In the genomic region with DNA sequence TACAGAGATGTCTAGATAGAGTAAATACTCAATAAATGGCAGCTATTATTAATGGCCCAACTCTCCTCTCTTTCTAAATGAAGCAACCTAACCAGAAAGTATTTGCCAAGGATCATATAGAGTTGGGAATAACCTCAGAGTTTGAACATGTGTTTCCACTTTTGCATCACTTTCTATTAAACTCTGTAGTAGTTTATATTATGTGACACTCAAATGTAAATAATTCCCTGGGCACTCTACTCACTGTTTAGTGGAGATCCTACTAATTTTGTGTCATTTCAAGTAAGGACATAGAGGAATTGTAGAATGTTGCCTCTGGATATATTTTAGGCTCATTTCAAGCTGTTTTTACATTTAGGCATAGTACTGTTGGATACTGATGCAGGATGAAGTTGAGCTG, we compare ENCODE assay signal across 18 cellular contexts.
DNase-seq lines count a peak whose midpoint lies in the region; ATAC-seq and TF ChIP-seq lines count a peak whose summit lies in the region.
"Had no signal": no experiment of that assay in that cellular context is flagged by ENCODE, and none has a peak within 500 bp of the region (broad histone marks: within the 10 kb centered on the region; RNA-seq: fewer than 3 reads in every experiment).

No MANE protein-coding gene starts in this region.

- intact Hi-C loops in Caco-2 (cut with micrococcal nuclease; ENCODE audit: unreplicated experiment) = loop anchor here (5.0 to 10.0 kb wide), 4 partner anchors 149 to 459 kb away; no protein-coding TSS in a partner anchor
- intact Hi-C loops in PC-3 (cut with micrococcal nuclease) = loop anchor here (5.0 to 10.0 kb wide), 6 partner anchors 124 to 854 kb away; no protein-coding TSS in a partner anchor

- H3K9me3 Mint-ChIP-seq in Caco-2 (ENCODE audit: unreplicated experiment) = no peaks in the 10 kb centered on the region
- H3K9me3 Mint-ChIP-seq in activated CD8-positive, alpha-beta T cell treated with anti-CD3 and anti-CD28 coated beads, Interleukin-2, amount 10 ng/mL, durations not matched to agents 7 days and 5 days (ENCODE audit: insufficient read depth) = no peaks in the 10 kb centered on the region

- peaks cover 9% of the 10 kb centered on the region for H3K4me1 Mint-ChIP-seq in Caco-2 (ENCODE audit: low read depth, unreplicated experiment)
- H3K4me1 Mint-ChIP-seq in activated CD8-positive, alpha-beta T cell treated with anti-CD3 and anti-CD28 coated beads, Interleukin-2, amount 10 ng/mL, durations not matched to agents 7 days and 5 days (ENCODE audit: low read depth) = no peaks in the 10 kb centered on the region

- H3K27me3 ChIP-seq in Caco-2 (replicated peaks; ENCODE audit: control insufficient read depth, insufficient read depth, low read length) (no peaks in the 10 kb centered on the region), PC-3 (ENCODE audit: low read length) (no peaks in the 10 kb centered on the region)
- H3K27me3 ChIP-seq: MG63 had no signal

- H3K4me2 ChIP-seq in PC-3 (ENCODE audit: low read length) = peak overlapping the region; percentile 18; the same call in 1 of the 2 replicates
- H3K4me2 ChIP-seq: A549, KMS-11 had no signal

- no peaks in the 10 kb centered on the region for H3K36me3 Mint-ChIP-seq in Caco-2 (ENCODE audit: insufficient read depth, unreplicated experiment)
- H3K36me3 Mint-ChIP-seq in activated CD8-positive, alpha-beta T cell treated with anti-CD3 and anti-CD28 coated beads, Interleukin-2, amount 10 ng/mL, durations not matched to agents 7 days and 5 days (ENCODE audit: low read depth) = no peaks in the 10 kb centered on the region

- CTCF ChIA-PET in Caco-2 (lab: Charles Lee) = no interaction called here
- CTCF ChIA-PET in PC-3 (lab: Charles Lee) = no interaction called here
- CTCF ChIA-PET in activated CD8-positive, alpha-beta T cell treated with anti-CD3 and anti-CD28 coated beads, Interleukin-2, amount 10 ng/mL, durations not matched to agents 7 days and 5 days (lab: Charles Lee) = no interaction called here

- H2AFZ ChIP-seq in PC-3 (ENCODE audit: low read length) = peak overlapping the region; percentile 5; the same call in 1 of the 2 replicates

- DNase-seq in Caco-2 (no peak), PC-3 (no peak), fibroblast of mammary gland (ENCODE audit: low read depth) (peak; percentile 37), pons (ENCODE audit: low spot score) (peak; percentile 7), cortex of kidney (lab: John Stamatoyannopoulos, UW) (no peak), DMS79 treated with DMSO at 0.1 percent for 48 hours (lab: John Stamatoyannopoulos, UW) (no peak)
- DNase-seq in activated CD8-positive, alpha-beta T cell treated with anti-CD3 and anti-CD28 coated beads, Interleukin-2, amount 10 ng/mL, durations not matched to agents 7 days and 5 days = no peak
- DNase-seq: CD4-positive, alpha-beta T cell; DMS79; GF-D8; MG63; NCI-H1105; NCI-H1694 treated with DMSO at 0.1 percent for 48 hours; SHP77 had no signal

- H3K79me2 ChIP-seq in PC-3 (ENCODE audit: low read length) = no peaks in the 10 kb centered on the region

- no peaks in the 10 kb centered on the region for H4K20me1 ChIP-seq in PC-3 (ENCODE audit: low read length)

- H3K4me1 ChIP-seq in Caco-2 = peaks cover 17% of the 10 kb centered on the region; the same call in 1 of the 2 replicates
- H3K4me1 ChIP-seq in PC-3 (ENCODE audit: insufficient read depth, low read length) = peaks cover 30% of the 10 kb centered on the region

- no peak overlapping the region for H3K4me3 Mint-ChIP-seq in Caco-2 (ENCODE audit: unreplicated experiment)
- no peak overlapping the region for H3K4me3 Mint-ChIP-seq in activated CD8-positive, alpha-beta T cell treated with anti-CD3 and anti-CD28 coated beads, Interleukin-2, amount 10 ng/mL, durations not matched to agents 7 days and 5 days
- H3K4me3 Mint-ChIP-seq: CD4-positive, alpha-beta T cell had no signal

- H3K27ac Mint-ChIP-seq in Caco-2 (ENCODE audit: unreplicated experiment) = peak overlapping the region; percentile 57
- no peak overlapping the region for H3K27ac Mint-ChIP-seq in activated CD8-positive, alpha-beta T cell treated with anti-CD3 and anti-CD28 coated beads, Interleukin-2, amount 10 ng/mL, durations not matched to agents 7 days and 5 days
- H3K27ac Mint-ChIP-seq: CD4-positive, alpha-beta T cell had no signal

- H3K27ac ChIP-seq in PC-3 (ENCODE audit: low read length) = peak overlapping the region; percentile 29; the same call in 1 of the 2 replicates
- H3K27ac ChIP-seq: KMS-11 had no signal

- BruUV-seq in Caco-2 (replicated peaks; lab: Mats Ljungman, UMichigan) (no TSS peak), PC-3 (replicated peaks; lab: Mats Ljungman, UMichigan) (no TSS peak)

- no peak for ATAC-seq in PC-3
- ATAC-seq in activated CD8-positive, alpha-beta T cell treated with anti-CD3 and anti-CD28 coated beads, Interleukin-2, amount 10 ng/mL, durations not matched to agents 7 days and 5 days = no peak
- ATAC-seq in GM19324 (IDR thresholded peaks at IDR 0.05; ENCODE audit: low FRiP score, unreplicated experiment) = no peak
- ATAC-seq: A549, Panc1 had no signal

- TF ChIP-seq CTCF in Caco-2 (IDR thresholded peaks at IDR 0.05; ENCODE audit: insufficient read depth in 1 of 2, low read depth in 1 of 2, low read length in 1 of 2, severe bottlenecking in 1 of 2, unreplicated experiment in 1 of 2) = no peak
- no peak for TF ChIP-seq CTCF in PC-3 (conservative IDR thresholded peaks at IDR 0.05; ENCODE audit: low read depth, low read length)
- TF ChIP-seq CTCF in fibroblast of mammary gland (conservative IDR thresholded peaks at IDR 0.05; ENCODE audit: control insufficient read depth, insufficient read depth, low read depth, low read length) = no peak

- no peaks in the 10 kb centered on the region for H3K27me3 Mint-ChIP-seq in Caco-2 (ENCODE audit: insufficient read depth, unreplicated experiment)
- H3K27me3 Mint-ChIP-seq in activated CD8-positive, alpha-beta T cell treated with anti-CD3 and anti-CD28 coated beads, Interleukin-2, amount 10 ng/mL, durations not matched to agents 7 days and 5 days (ENCODE audit: low read depth) = no peaks in the 10 kb centered on the region
- H3K27me3 Mint-ChIP-seq: CD4-positive, alpha-beta T cell had no signal

- H3K4me3 ChIP-seq in Caco-2 (ENCODE audit: low read depth, low read length) (no peak overlapping the region), PC-3 (ENCODE audit: low read length) (no peak overlapping the region), fibroblast of mammary gland (ENCODE audit: control insufficient read depth, low read depth, low read length) (no peak overlapping the region)
- H3K4me3 ChIP-seq: A549, MG63 had no signal

- H3K9me2 ChIP-seq in PC-3 (replicated peaks; ENCODE audit: low read length) = no peaks in the 10 kb centered on the region

- no peak overlapping the region for H3K9ac ChIP-seq in PC-3 (ENCODE audit: low read length)
- H3K9ac ChIP-seq: KMS-11 had no signal

- H3F3A ChIP-seq in PC-3 (ENCODE audit: low read length, unreplicated experiment) = no peaks in the 10 kb centered on the region

- H3K36me3 ChIP-seq in Caco-2 (ENCODE audit: control insufficient read depth, insufficient read depth, low read length) (no peaks in the 10 kb centered on the region), PC-3 (ENCODE audit: low read depth, low read length) (no peaks in the 10 kb centered on the region)
- H3K36me3 ChIP-seq: MG63 had no signal

- H3K9me3 ChIP-seq in Caco-2 (no peaks in the 10 kb centered on the region), PC-3 (ENCODE audit: low read length) (no peaks in the 10 kb centered on the region)
- H3K9me3 ChIP-seq: A549, MG63 had no signal

- POLR2A ChIA-PET in Caco-2 (lab: Charles Lee) = no interaction called here
- POLR2A ChIA-PET in PC-3 (lab: Charles Lee; ENCODE audit: unreplicated experiment) = no interaction called here
- POLR2A ChIA-PET in activated CD8-positive, alpha-beta T cell treated with anti-CD3 and anti-CD28 coated beads, Interleukin-2, amount 10 ng/mL, durations not matched to agents 7 days and 5 days (lab: Charles Lee) = no interaction called here

Comparison
In these comparisons a context has a peak if more than half of its experiments do, and no peak if none do; other contexts are left out.
1. DNase-seq: peak in fibroblast of mammary gland (single experiment) and pons (single experiment); none in Caco-2 (0 of 2), PC-3 (single experiment), cortex of kidney (single experiment), DMS79 treated with DMSO at 0.1 percent for 48 hours (single experiment) and activated CD8-positive, alpha-beta T cell treated with anti-CD3 and anti-CD28 coated beads, Interleukin-2, amount 10 ng/mL, durations not matched to agents 7 days and 5 days (single experiment).